In the genomic region with DNA sequence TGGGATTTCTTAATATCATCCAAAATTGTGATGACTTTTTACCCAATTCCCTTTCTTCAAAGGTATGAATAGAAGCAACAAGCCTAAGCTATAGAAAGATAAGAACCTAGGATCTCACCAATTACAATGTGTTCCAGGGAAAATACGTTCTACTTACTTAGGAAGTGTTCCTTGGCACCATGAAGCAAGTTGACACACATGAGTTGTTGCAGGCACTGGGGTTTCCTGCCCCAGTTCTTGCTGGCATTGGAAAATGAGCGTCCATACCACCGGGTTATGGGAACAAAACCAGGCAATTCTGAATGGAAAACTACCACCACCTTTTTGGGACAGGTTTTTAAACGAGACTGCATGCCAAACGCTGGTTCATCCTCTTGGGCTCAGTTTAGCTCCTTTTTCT, we compare ENCODE assay signal across 29 cellular contexts. TPM values are rescaled to one million over a fixed set of nuclear protein-coding genes. Genes with fewer than 3 reads are reported as not detected.
"Had no signal": no experiment of that assay in that cellular context is flagged by ENCODE, and none has a peak within 500 bp of the region (broad histone marks: within the 10 kb centered on the region; RNA-seq: fewer than 3 reads in every experiment).

No MANE protein-coding gene starts in this region.

- H3K4me3 ChIP-seq: colonic mucosa, esophagus muscularis mucosa, gastroesophageal sphincter, heart right ventricle, lower lobe of right lung, ovary, right atrium auricular region, stomach, thyroid gland, upper lobe of left lung had no signal

- H3K4me3 Mint-ChIP-seq: central memory CD8-positive, alpha-beta T cell; dendritic cell treated with granulocyte-macrophage colony-stimulating factor and Interleukin-4, amounts not matched to agents 40 ng/mL and 50 ng/mL, for 4 days; endodermal cell; naive B cell; natural killer cell treated with Interleukin-12 subunit alpha and Interleukin-12 subunit beta and Interleukin-15 and Interleukin-18, amount 100 ng/mL, for 72 hours; stimulated activated effector memory CD8-positive, alpha-beta T cell treated with anti-CD3 and anti-CD28 coated beads, Interleukin-12 subunit alpha, Interleukin-12 subunit beta, amount 100 ng/mL, for 72 hours had no signal

- H3K4me1 ChIP-seq: colonic mucosa, foreskin keratinocyte, lower lobe of right lung, right atrium auricular region, stomach, thyroid gland, upper lobe of left lung had no signal

- H3K4me1 Mint-ChIP-seq: central memory CD8-positive, alpha-beta T cell; endodermal cell; naive B cell; stimulated activated effector memory CD8-positive, alpha-beta T cell treated with anti-CD3 and anti-CD28 coated beads, Interleukin-12 subunit alpha, Interleukin-12 subunit beta, amount 100 ng/mL, for 72 hours had no signal

- H3K36me3 Mint-ChIP-seq: naive B cell; natural killer cell treated with Interleukin-12 subunit alpha and Interleukin-12 subunit beta and Interleukin-15 and Interleukin-18, amount 100 ng/mL, for 72 hours; stimulated activated effector memory CD8-positive, alpha-beta T cell treated with anti-CD3 and anti-CD28 coated beads, Interleukin-12 subunit alpha, Interleukin-12 subunit beta, amount 100 ng/mL, for 72 hours had no signal

- DNase-seq: colonic mucosa; effector CD8-positive, alpha-beta T cell; endodermal cell; foreskin keratinocyte; glutamatergic neuron; heart right ventricle; hippocampal formation; kidney glomerular epithelial cell; left ventricle myocardium superior; lower lobe of right lung; naive B cell; nucleus accumbens; ovary; posterior cingulate gyrus; stimulated activated CD4-positive, alpha-beta T cell treated with anti-CD3 and anti-CD28 coated beads, Interleukin-2, amount 100 ng/mL, for 24 hours; stimulated activated CD4-positive, alpha-beta T cell treated with anti-CD3 and anti-CD28 coated beads, Interleukin-4, amount 100 ng/mL, for 24 hours; stimulated activated naive CD4-positive, alpha-beta T cell treated with Interleukin-2 at 50 U/mL for 16 hours; stomach; thyroid gland; upper lobe of left lung had no signal

- H3K9me3 Mint-ChIP-seq: central memory CD8-positive, alpha-beta T cell; dendritic cell treated with granulocyte-macrophage colony-stimulating factor and Interleukin-4, amounts not matched to agents 40 ng/mL and 50 ng/mL, for 4 days; endodermal cell; natural killer cell treated with Interleukin-12 subunit alpha and Interleukin-12 subunit beta and Interleukin-15 and Interleukin-18, amount 100 ng/mL, for 72 hours; stimulated activated effector memory CD8-positive, alpha-beta T cell treated with anti-CD3 and anti-CD28 coated beads, Interleukin-12 subunit alpha, Interleukin-12 subunit beta, amount 100 ng/mL, for 72 hours had no signal

- H3K27me3 Mint-ChIP-seq: central memory CD8-positive, alpha-beta T cell; dendritic cell treated with granulocyte-macrophage colony-stimulating factor and Interleukin-4, amounts not matched to agents 40 ng/mL and 50 ng/mL, for 4 days; natural killer cell treated with Interleukin-12 subunit alpha and Interleukin-12 subunit beta and Interleukin-15 and Interleukin-18, amount 100 ng/mL, for 72 hours had no signal

- H3K27ac ChIP-seq: colonic mucosa, epithelial cell of prostate, esophagus muscularis mucosa, foreskin keratinocyte, gastroesophageal sphincter, heart right ventricle, lower lobe of right lung, ovary, right atrium auricular region, stomach, thyroid gland, upper lobe of left lung had no signal

- ATAC-seq: foreskin keratinocyte; gastroesophageal sphincter; heart right ventricle; left ventricle myocardium superior; lower lobe of right lung; natural killer cell treated with Interleukin-12 subunit alpha and Interleukin-12 subunit beta and Interleukin-15 and Interleukin-18, amount 100 ng/mL, for 72 hours; sciatic nerve; stimulated activated effector memory CD8-positive, alpha-beta T cell treated with anti-CD3 and anti-CD28 coated beads, Interleukin-12 subunit alpha, Interleukin-12 subunit beta, amount 100 ng/mL, for 72 hours had no signal

- H3K36me3 ChIP-seq: colonic mucosa, esophagus muscularis mucosa, gastroesophageal sphincter, heart right ventricle, lower lobe of right lung, ovary, right atrium auricular region, stomach, thyroid gland, upper lobe of left lung had no signal

- H3K27me3 ChIP-seq: colonic mucosa, esophagus muscularis mucosa, foreskin keratinocyte, gastroesophageal sphincter, ovary, right atrium auricular region, thyroid gland, upper lobe of left lung had no signal

- H3K27ac Mint-ChIP-seq: dendritic cell treated with granulocyte-macrophage colony-stimulating factor and Interleukin-4, amounts not matched to agents 40 ng/mL and 50 ng/mL, for 4 days; endodermal cell; naive B cell; natural killer cell treated with Interleukin-12 subunit alpha and Interleukin-12 subunit beta and Interleukin-15 and Interleukin-18, amount 100 ng/mL, for 72 hours; stimulated activated effector memory CD8-positive, alpha-beta T cell treated with anti-CD3 and anti-CD28 coated beads, Interleukin-12 subunit alpha, Interleukin-12 subunit beta, amount 100 ng/mL, for 72 hours had no signal

- H3K9me3 ChIP-seq: colonic mucosa, esophagus muscularis mucosa, gastroesophageal sphincter, heart right ventricle, lower lobe of right lung, ovary, right atrium auricular region, stomach, thyroid gland, upper lobe of left lung had no signal

RNA-seq across cellular contexts. Expression of gene CCBE1, which starts 46.2 kb away (rescaled TPM):
- total RNA-seq: natural killer cell treated with Interleukin-12 subunit alpha and Interleukin-12 subunit beta and Interleukin-15 and Interleukin-18, amount 100 ng/mL, for 72 hours had no signal
